15 cellular contexts compared by ENCODE assay signal in genomic region chr14:22583994-22584393, GRCh38. TPM values are rescaled to one million over a fixed set of nuclear protein-coding genes. Genes with fewer than 3 reads are reported as not detected.
A peak's percentile ranks its signal among the peaks of the same experiment; 100 is the strongest.
DNase-seq lines count a peak whose midpoint lies in the region; ATAC-seq and TF ChIP-seq lines count a peak whose summit lies in the region.
"Had no signal": no experiment of that assay in that cellular context is flagged by ENCODE, and none has a peak within 500 bp of the region (broad histone marks: within the 10 kb centered on the region; RNA-seq: fewer than 3 reads in every experiment).

No MANE protein-coding gene starts in this region.

- no peak for TF ChIP-seq POLR2A in GM18505 (IDR thresholded peaks at IDR 0.05; ENCODE audit: borderline replicate concordance, extremely low read depth, insufficient read depth, insufficient read length)

- H3K27me3 Mint-ChIP-seq in activated CD8-positive, alpha-beta T cell treated with anti-CD3 and anti-CD28 coated beads for 36 hours: no peaks in the 10 kb centered on the region
- no peaks in the 10 kb centered on the region for H3K27me3 Mint-ChIP-seq in activated CD8-positive, alpha-beta T cell treated with anti-CD3 and anti-CD28 coated beads, Interleukin-2, amount 10 ng/mL, durations not matched to agents 7 days and 5 days (ENCODE audit: low read depth)
- H3K27me3 Mint-ChIP-seq in activated naive CD8-positive, alpha-beta T cell treated with anti-CD3 and anti-CD28 coated beads, Interleukin-2, amount 50 U/mL, for 24 hours: peaks cover under 1% of the 10 kb centered on the region
- no peaks in the 10 kb centered on the region for H3K27me3 Mint-ChIP-seq in osteocyte (ENCODE audit: unreplicated experiment)
- H3K27me3 Mint-ChIP-seq: activated B cell treated with CpG ODN at 0.5 μM for 24 hours had no signal

- peaks cover 63% of the 10 kb centered on the region for H3K36me3 Mint-ChIP-seq in activated CD8-positive, alpha-beta T cell treated with anti-CD3 and anti-CD28 coated beads for 36 hours (ENCODE audit: low read depth)
- peaks cover 49% of the 10 kb centered on the region for H3K36me3 Mint-ChIP-seq in activated CD8-positive, alpha-beta T cell treated with anti-CD3 and anti-CD28 coated beads, Interleukin-2, amount 10 ng/mL, durations not matched to agents 7 days and 5 days (ENCODE audit: low read depth)
- peaks cover 43% of the 10 kb centered on the region for H3K36me3 Mint-ChIP-seq in activated naive CD8-positive, alpha-beta T cell treated with anti-CD3 and anti-CD28 coated beads, Interleukin-2, amount 50 U/mL, for 24 hours (ENCODE audit: low read depth)
- peaks cover 12% of the 10 kb centered on the region for H3K36me3 Mint-ChIP-seq in osteocyte (ENCODE audit: unreplicated experiment)

- H3K4me3 ChIP-seq in GM23248 (no peak overlapping the region), mammary epithelial cell (replicated peaks in 1 of 3; ENCODE audit: insufficient read depth in 1 of 3, low read depth in 2 of 3, low read length in 3 of 3) (no peak overlapping the region)
- H3K4me3 ChIP-seq: colonic mucosa had no signal

- POLR2A ChIA-PET in activated CD8-positive, alpha-beta T cell treated with anti-CD3 and anti-CD28 coated beads for 36 hours (lab: Charles Lee): interaction anchor here (1.0 to 1.5 kb wide), 2 partner anchors 14 to 28 kb away, joined by 3 to 6 read pairs; no protein-coding TSS in a partner anchor
- POLR2A ChIA-PET in activated CD8-positive, alpha-beta T cell treated with anti-CD3 and anti-CD28 coated beads, Interleukin-2, amount 10 ng/mL, durations not matched to agents 7 days and 5 days (lab: Charles Lee): interaction anchor here (0.5 kb wide), 1 partner anchor 297 kb away, joined by 3 read pairs; no protein-coding TSS in a partner anchor

- H3K27ac ChIP-seq in GM23248 (no peak overlapping the region), mammary epithelial cell (ENCODE audit: insufficient read depth, low read depth, low read length) (no peak overlapping the region)
- H3K27ac ChIP-seq: colonic mucosa, KMS-11 had no signal

- H2AFZ ChIP-seq in GM23248: no peak overlapping the region
- no peak overlapping the region for H2AFZ ChIP-seq in mammary epithelial cell (ENCODE audit: low read depth, low read length)

- CTCF ChIA-PET in activated CD8-positive, alpha-beta T cell treated with anti-CD3 and anti-CD28 coated beads for 36 hours (lab: Charles Lee): interaction anchor here (1.7 to 12.8 kb wide), 2 partner anchors 12 to 239 kb away, joined by 4 to 163 read pairs; no protein-coding TSS in a partner anchor
- CTCF ChIA-PET in activated CD8-positive, alpha-beta T cell treated with anti-CD3 and anti-CD28 coated beads, Interleukin-2, amount 10 ng/mL, durations not matched to agents 7 days and 5 days (lab: Charles Lee): interaction anchor here (1.0 to 5.5 kb wide), 4 partner anchors 9 to 485 kb away, joined by 3 to 61 read pairs (median 8); no protein-coding TSS in a partner anchor
- CTCF ChIA-PET in mammary epithelial cell (lab: Charles Lee; ENCODE audit: low non-redundant PET): no interaction called here

- 55 to 83% methylated on average over 1 of the region's 1 CpG for WGBS in GM23248 (ENCODE audit: low coverage in 1 of 2, low lambda C conversion rate in 2 of 2, missing lambda C conversion rate in 2 of 2), 2 experiments
- WGBS in mammary epithelial cell (ENCODE audit: low coverage, missing lambda C conversion rate): 58% methylated on average over 1 of the region's 1 CpG

- ATAC-seq in activated CD8-positive, alpha-beta T cell treated with anti-CD3 and anti-CD28 coated beads for 36 hours: no peak
- ATAC-seq in activated CD8-positive, alpha-beta T cell treated with anti-CD3 and anti-CD28 coated beads, Interleukin-2, amount 10 ng/mL, durations not matched to agents 7 days and 5 days: no peak
- ATAC-seq in activated naive CD8-positive, alpha-beta T cell treated with anti-CD3 and anti-CD28 coated beads, Interleukin-2, amount 50 U/mL, for 24 hours: peak; percentile 58
- no peak for ATAC-seq in GM18505 (IDR thresholded peaks at IDR 0.05; ENCODE audit: unreplicated experiment)

- H3K4me1 Mint-ChIP-seq in activated CD8-positive, alpha-beta T cell treated with anti-CD3 and anti-CD28 coated beads for 36 hours (ENCODE audit: low read depth): peaks cover 65% of the 10 kb centered on the region
- H3K4me1 Mint-ChIP-seq in activated CD8-positive, alpha-beta T cell treated with anti-CD3 and anti-CD28 coated beads, Interleukin-2, amount 10 ng/mL, durations not matched to agents 7 days and 5 days (ENCODE audit: low read depth): peaks cover 68% of the 10 kb centered on the region
- H3K4me1 Mint-ChIP-seq in activated naive CD8-positive, alpha-beta T cell treated with anti-CD3 and anti-CD28 coated beads, Interleukin-2, amount 50 U/mL, for 24 hours: peaks cover 84% of the 10 kb centered on the region
- peaks cover 48% of the 10 kb centered on the region for H3K4me1 Mint-ChIP-seq in osteocyte (ENCODE audit: unreplicated experiment)

- H3K9ac ChIP-seq in GM23248 (no peak overlapping the region), mammary epithelial cell (ENCODE audit: insufficient read depth, low read length) (no peak overlapping the region)
- H3K9ac ChIP-seq: KMS-11 had no signal

- dilution Hi-C loops in mammary epithelial cell (cut with HindIII; ENCODE audit: low sequenced_read_pairs): no loop called here

- in situ Hi-C loops in GM23248 (cut with MboI) (no loop called here), mammary epithelial cell (cut with MboI; ENCODE audit: low sequenced_read_pairs in 2 of 2) (no loop called here)

- 0 out of 2 replicates have a peak, but pooled peaks cover 3% of the 10 kb centered on the region for H3K36me3 ChIP-seq in GM23248 (ENCODE audit: low read depth)
- no peaks in the 10 kb centered on the region for H3K36me3 ChIP-seq in mammary epithelial cell (ENCODE audit: insufficient read depth, low read length)
- H3K36me3 ChIP-seq: colonic mucosa had no signal

- TF ChIP-seq CTCF in activated CD8-positive, alpha-beta T cell treated with anti-CD3 and anti-CD28 coated beads for 36 hours (IDR thresholded peaks at IDR 0.05): no peak
- no peak for TF ChIP-seq CTCF in osteocyte (IDR thresholded peaks at IDR 0.05)
- TF ChIP-seq CTCF in mammary epithelial cell (conservative IDR thresholded peaks at IDR 0.05 in 1 of 2, IDR thresholded peaks at IDR 0.05 in 1 of 2; ENCODE audit: extremely low read depth in 1 of 2, insufficient read depth in 1 of 2, low read depth in 1 of 2, low read length in 2 of 2): no peak

- peaks cover 10% of the 10 kb centered on the region for H3F3A ChIP-seq in GM23248 (ENCODE audit: insufficient read depth)

- H3K9me3 ChIP-seq in GM23248 (ENCODE audit: low read depth) (no peaks in the 10 kb centered on the region), mammary epithelial cell (replicated peaks; ENCODE audit: insufficient read depth, low read length) (no peaks in the 10 kb centered on the region)
- H3K9me3 ChIP-seq: colonic mucosa had no signal

- no peaks in the 10 kb centered on the region for H3K9me3 Mint-ChIP-seq in activated CD8-positive, alpha-beta T cell treated with anti-CD3 and anti-CD28 coated beads for 36 hours
- no peaks in the 10 kb centered on the region for H3K9me3 Mint-ChIP-seq in activated CD8-positive, alpha-beta T cell treated with anti-CD3 and anti-CD28 coated beads, Interleukin-2, amount 10 ng/mL, durations not matched to agents 7 days and 5 days (ENCODE audit: insufficient read depth)
- no peaks in the 10 kb centered on the region for H3K9me3 Mint-ChIP-seq in activated naive CD8-positive, alpha-beta T cell treated with anti-CD3 and anti-CD28 coated beads, Interleukin-2, amount 50 U/mL, for 24 hours
- no peaks in the 10 kb centered on the region for H3K9me3 Mint-ChIP-seq in osteocyte (ENCODE audit: unreplicated experiment)
- H3K9me3 Mint-ChIP-seq: activated B cell treated with CpG ODN at 0.5 μM for 24 hours had no signal

- H3K27me3 ChIP-seq in GM23248 (replicated peaks; ENCODE audit: insufficient read depth) (no peaks in the 10 kb centered on the region), mammary epithelial cell (ENCODE audit: insufficient read depth, low read length) (no peaks in the 10 kb centered on the region)
- H3K27me3 ChIP-seq: colonic mucosa had no signal

- BruUV-seq in mammary epithelial cell (replicated peaks; lab: Mats Ljungman, UMichigan): no TSS peak

- no peak for DNase-seq in activated CD8-positive, alpha-beta T cell treated with anti-CD3 and anti-CD28 coated beads for 36 hours
- DNase-seq in activated CD8-positive, alpha-beta T cell treated with anti-CD3 and anti-CD28 coated beads, Interleukin-2, amount 10 ng/mL, durations not matched to agents 7 days and 5 days: no peak
- DNase-seq in GM23248: peak; percentile 29
- no peak for DNase-seq in activated naive CD8-positive, alpha-beta T cell treated with anti-CD3 and anti-CD28 coated beads, Interleukin-2, amount 50 U/mL, for 24 hours
- DNase-seq in osteocyte (ENCODE audit: extremely low spot score, unreplicated experiment): no peak
- DNase-seq in NCI-H345 treated with DMSO at 0.1 percent for 48 hours (lab: John Stamatoyannopoulos, UW; ENCODE audit: unreplicated experiment): no peak
- no peak for DNase-seq in mammary epithelial cell
- DNase-seq: ACHN, activated B cell treated with CpG ODN at 0.5 μM for 24 hours, colonic mucosa, COR-L47, foreskin melanocyte, NCI-H1105 had no signal

- peaks cover 41% of the 10 kb centered on the region for H3K4me1 ChIP-seq in GM23248 (ENCODE audit: insufficient read depth)
- peaks cover 6% of the 10 kb centered on the region for H3K4me1 ChIP-seq in mammary epithelial cell (ENCODE audit: insufficient read depth, low read length)
- H3K4me1 ChIP-seq: colonic mucosa had no signal

- H3K9me2 ChIP-seq in GM23248 (ENCODE audit: insufficient read depth): no peaks in the 10 kb centered on the region

- no peak overlapping the region for H3K4me3 Mint-ChIP-seq in activated CD8-positive, alpha-beta T cell treated with anti-CD3 and anti-CD28 coated beads for 36 hours
- no peak overlapping the region for H3K4me3 Mint-ChIP-seq in activated CD8-positive, alpha-beta T cell treated with anti-CD3 and anti-CD28 coated beads, Interleukin-2, amount 10 ng/mL, durations not matched to agents 7 days and 5 days
- H3K4me3 Mint-ChIP-seq in activated naive CD8-positive, alpha-beta T cell treated with anti-CD3 and anti-CD28 coated beads, Interleukin-2, amount 50 U/mL, for 24 hours: peak overlapping the region; percentile 51
- no peak overlapping the region for H3K4me3 Mint-ChIP-seq in osteocyte (ENCODE audit: unreplicated experiment)
- H3K4me3 Mint-ChIP-seq: activated B cell treated with CpG ODN at 0.5 μM for 24 hours had no signal

- H3K4me2 ChIP-seq in GM23248 (ENCODE audit: unreplicated experiment): no peak overlapping the region
- no peak overlapping the region for H3K4me2 ChIP-seq in mammary epithelial cell (ENCODE audit: insufficient read depth, low read depth, low read length)
- H3K4me2 ChIP-seq: KMS-11 had no signal

- intact Hi-C loops in activated CD8-positive, alpha-beta T cell treated with anti-CD3 and anti-CD28 coated beads for 36 hours (cut with micrococcal nuclease): loop anchor here (10.0 kb wide), 1 partner anchor 131 kb away; no protein-coding TSS in a partner anchor
- intact Hi-C loops in mammary epithelial cell (cut with micrococcal nuclease): no loop called here

- peak overlapping the region; percentile 14 for H3K27ac Mint-ChIP-seq in activated CD8-positive, alpha-beta T cell treated with anti-CD3 and anti-CD28 coated beads for 36 hours
- no peak overlapping the region for H3K27ac Mint-ChIP-seq in activated CD8-positive, alpha-beta T cell treated with anti-CD3 and anti-CD28 coated beads, Interleukin-2, amount 10 ng/mL, durations not matched to agents 7 days and 5 days
- H3K27ac Mint-ChIP-seq in activated naive CD8-positive, alpha-beta T cell treated with anti-CD3 and anti-CD28 coated beads, Interleukin-2, amount 50 U/mL, for 24 hours: peak overlapping the region; percentile 64
- H3K27ac Mint-ChIP-seq in osteocyte (ENCODE audit: unreplicated experiment): peak overlapping the region; percentile 43

- H4K20me1 ChIP-seq in GM23248 (ENCODE audit: insufficient read depth) (no peaks in the 10 kb centered on the region), mammary epithelial cell (ENCODE audit: insufficient read depth, low read length) (no peaks in the 10 kb centered on the region)

- H3K79me2 ChIP-seq in GM23248 (ENCODE audit: insufficient read depth): peaks cover 100% of the 10 kb centered on the region
- peaks cover 88% of the 10 kb centered on the region for H3K79me2 ChIP-seq in mammary epithelial cell (ENCODE audit: insufficient read depth, low read length)

RNA-seq across cellular contexts. Expression of gene DAD1, which starts 5.0 kb away (rescaled TPM):
- 100 to 1,000 TPM; 194 to 196 TPM for total RNA-seq in activated CD8-positive, alpha-beta T cell treated with anti-CD3 and anti-CD28 coated beads for 36 hours
- 100 to 1,000 TPM; 130 to 147 TPM for total RNA-seq in activated CD8-positive, alpha-beta T cell treated with anti-CD3 and anti-CD28 coated beads, Interleukin-2, amount 10 ng/mL, durations not matched to agents 7 days and 5 days
- total RNA-seq in GM23248 (2014; rRNA removed; shearing (Covaris generic)): 369 and 375 TPM in 2 replicates
- polyA plus RNA-seq in GM23248 (2016; fragmentation: Nextera tagmentation; extraction: Ambion mirVana): 637 and 653 TPM in 2 replicates
- 220 and 223 TPM in 2 replicates for total RNA-seq in osteocyte
- total RNA-seq in mammary epithelial cell: 100 to 1,000 TPM; 154 to 169 TPM
- 324 TPM for polyA plus RNA-seq in mammary epithelial cell
- polyA minus RNA-seq in mammary epithelial cell: 197 TPM

RNA-seq across cellular contexts. Expression of gene ABHD4, which starts 14.1 kb away (rescaled TPM):
- total RNA-seq in activated CD8-positive, alpha-beta T cell treated with anti-CD3 and anti-CD28 coated beads for 36 hours: 1 to 10 TPM; 8.6 to 9.4 TPM
- 1 to 10 TPM; 8.0 to 8.5 TPM for total RNA-seq in activated CD8-positive, alpha-beta T cell treated with anti-CD3 and anti-CD28 coated beads, Interleukin-2, amount 10 ng/mL, durations not matched to agents 7 days and 5 days
- 15.2 and 16.8 TPM in 2 replicates for total RNA-seq in GM23248 (2014; rRNA removed; shearing (Covaris generic))
- 26.5 and 27.8 TPM in 2 replicates for polyA plus RNA-seq in GM23248 (2016; fragmentation: Nextera tagmentation; extraction: Ambion mirVana)
- 74.1 and 87.3 TPM in 2 replicates for total RNA-seq in osteocyte
- 10 to 100 TPM; 16.7 to 20.5 TPM for total RNA-seq in mammary epithelial cell
- 12.0 TPM for polyA plus RNA-seq in mammary epithelial cell
- 16.5 TPM for polyA minus RNA-seq in mammary epithelial cell
